Comparison of ENCODE assay signal across 1 cellular context in the genomic region with DNA sequence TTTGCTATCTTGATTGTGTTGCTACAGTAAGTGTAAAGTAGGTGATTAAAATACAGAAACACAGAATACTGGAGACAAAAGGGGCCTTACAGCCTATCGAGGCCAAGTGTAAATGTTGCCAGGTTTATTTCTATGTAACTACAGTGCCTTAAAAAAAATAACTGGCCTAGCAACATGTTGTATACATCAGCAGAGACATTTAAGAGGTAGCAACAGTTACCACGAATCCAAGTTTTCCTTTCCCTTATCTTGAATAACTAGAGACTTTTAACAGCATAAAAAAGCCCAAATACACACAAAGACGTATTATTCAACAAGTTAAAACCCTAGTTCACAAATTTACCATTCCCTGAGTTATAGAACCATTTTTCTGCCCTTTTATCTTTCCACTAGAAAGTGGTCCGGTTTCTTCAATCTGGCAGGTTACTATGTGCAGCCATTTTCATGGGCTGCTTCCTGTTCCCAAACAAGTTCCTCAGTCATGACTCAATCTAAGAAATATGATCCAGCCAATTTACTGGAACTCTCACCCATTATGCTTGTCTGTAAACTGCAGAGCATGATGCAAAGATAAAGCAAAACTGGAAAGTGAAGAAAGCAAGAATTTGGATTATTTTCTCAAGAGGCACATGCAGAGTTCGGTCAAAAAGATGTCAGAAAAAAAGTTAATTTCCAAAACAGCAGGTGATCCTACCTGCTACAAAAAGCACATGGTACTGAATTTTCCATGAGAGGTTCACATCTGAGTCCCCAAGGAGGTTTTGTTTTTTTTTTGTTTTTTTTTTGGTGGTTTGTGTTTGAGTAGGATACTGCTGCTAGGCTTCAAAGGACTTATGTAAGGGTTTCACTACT.
TF ChIP-seq lines count a peak whose summit lies in the region.

No MANE protein-coding gene starts in this region.

TF ChIP-seq in K562, 482 proteins besides CTCF, POLR2A, EP300 and RAD21 (continued from another document and continues in another):
- TF ChIP-seq, protein P1, sequence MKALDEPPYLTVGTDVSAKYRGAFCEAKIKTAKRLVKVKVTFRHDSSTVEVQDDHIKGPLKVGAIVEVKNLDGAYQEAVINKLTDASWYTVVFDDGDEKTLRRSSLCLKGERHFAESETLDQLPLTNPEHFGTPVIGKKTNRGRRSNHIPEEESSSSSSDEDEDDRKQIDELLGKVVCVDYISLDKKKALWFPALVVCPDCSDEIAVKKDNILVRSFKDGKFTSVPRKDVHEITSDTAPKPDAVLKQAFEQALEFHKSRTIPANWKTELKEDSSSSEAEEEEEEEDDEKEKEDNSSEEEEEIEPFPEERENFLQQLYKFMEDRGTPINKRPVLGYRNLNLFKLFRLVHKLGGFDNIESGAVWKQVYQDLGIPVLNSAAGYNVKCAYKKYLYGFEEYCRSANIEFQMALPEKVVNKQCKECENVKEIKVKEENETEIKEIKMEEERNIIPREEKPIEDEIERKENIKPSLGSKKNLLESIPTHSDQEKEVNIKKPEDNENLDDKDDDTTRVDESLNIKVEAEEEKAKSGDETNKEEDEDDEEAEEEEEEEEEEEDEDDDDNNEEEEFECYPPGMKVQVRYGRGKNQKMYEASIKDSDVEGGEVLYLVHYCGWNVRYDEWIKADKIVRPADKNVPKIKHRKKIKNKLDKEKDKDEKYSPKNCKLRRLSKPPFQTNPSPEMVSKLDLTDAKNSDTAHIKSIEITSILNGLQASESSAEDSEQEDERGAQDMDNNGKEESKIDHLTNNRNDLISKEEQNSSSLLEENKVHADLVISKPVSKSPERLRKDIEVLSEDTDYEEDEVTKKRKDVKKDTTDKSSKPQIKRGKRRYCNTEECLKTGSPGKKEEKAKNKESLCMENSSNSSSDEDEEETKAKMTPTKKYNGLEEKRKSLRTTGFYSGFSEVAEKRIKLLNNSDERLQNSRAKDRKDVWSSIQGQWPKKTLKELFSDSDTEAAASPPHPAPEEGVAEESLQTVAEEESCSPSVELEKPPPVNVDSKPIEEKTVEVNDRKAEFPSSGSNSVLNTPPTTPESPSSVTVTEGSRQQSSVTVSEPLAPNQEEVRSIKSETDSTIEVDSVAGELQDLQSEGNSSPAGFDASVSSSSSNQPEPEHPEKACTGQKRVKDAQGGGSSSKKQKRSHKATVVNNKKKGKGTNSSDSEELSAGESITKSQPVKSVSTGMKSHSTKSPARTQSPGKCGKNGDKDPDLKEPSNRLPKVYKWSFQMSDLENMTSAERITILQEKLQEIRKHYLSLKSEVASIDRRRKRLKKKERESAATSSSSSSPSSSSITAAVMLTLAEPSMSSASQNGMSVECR (CRISPR knock-in tag; IDR thresholded peaks at IDR 0.05) = no peak
- TF ChIP-seq ZFP1 (CRISPR knock-in tag; IDR thresholded peaks at IDR 0.05) = no peak
- no peak; the same call in 1 of the 2 replicates for TF ChIP-seq MEF2D (tag; conservative IDR thresholded peaks at IDR 0.05; ENCODE audit: low read depth)
- peak; percentile 48 to 70 for TF ChIP-seq FOXK2 (conservative IDR thresholded peaks at IDR 0.05 in 1 of 2, IDR thresholded peaks at IDR 0.05 in 1 of 2; ENCODE audit: low read depth in 2 of 2)
- no peak for TF ChIP-seq NUFIP1 (IDR thresholded peaks at IDR 0.05; ENCODE audit: partially characterized antibody)
- TF ChIP-seq MAFG (tag; conservative IDR thresholded peaks at IDR 0.05) = no peak; the same call in 1 of the 2 replicates
- TF ChIP-seq, protein P2, sequence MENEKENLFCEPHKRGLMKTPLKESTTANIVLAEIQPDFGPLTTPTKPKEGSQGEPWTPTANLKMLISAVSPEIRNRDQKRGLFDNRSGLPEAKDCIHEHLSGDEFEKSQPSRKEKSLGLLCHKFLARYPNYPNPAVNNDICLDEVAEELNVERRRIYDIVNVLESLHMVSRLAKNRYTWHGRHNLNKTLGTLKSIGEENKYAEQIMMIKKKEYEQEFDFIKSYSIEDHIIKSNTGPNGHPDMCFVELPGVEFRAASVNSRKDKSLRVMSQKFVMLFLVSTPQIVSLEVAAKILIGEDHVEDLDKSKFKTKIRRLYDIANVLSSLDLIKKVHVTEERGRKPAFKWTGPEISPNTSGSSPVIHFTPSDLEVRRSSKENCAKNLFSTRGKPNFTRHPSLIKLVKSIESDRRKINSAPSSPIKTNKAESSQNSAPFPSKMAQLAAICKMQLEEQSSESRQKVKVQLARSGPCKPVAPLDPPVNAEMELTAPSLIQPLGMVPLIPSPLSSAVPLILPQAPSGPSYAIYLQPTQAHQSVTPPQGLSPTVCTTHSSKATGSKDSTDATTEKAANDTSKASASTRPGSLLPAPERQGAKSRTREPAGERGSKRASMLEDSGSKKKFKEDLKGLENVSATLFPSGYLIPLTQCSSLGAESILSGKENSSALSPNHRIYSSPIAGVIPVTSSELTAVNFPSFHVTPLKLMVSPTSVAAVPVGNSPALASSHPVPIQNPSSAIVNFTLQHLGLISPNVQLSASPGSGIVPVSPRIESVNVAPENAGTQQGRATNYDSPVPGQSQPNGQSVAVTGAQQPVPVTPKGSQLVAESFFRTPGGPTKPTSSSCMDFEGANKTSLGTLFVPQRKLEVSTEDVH (IDR thresholded peaks at IDR 0.05; ENCODE audit: low read depth, partially characterized antibody) = peak; percentile 32
- TF ChIP-seq RBM39 (optimal IDR thresholded peaks at IDR 0.05; ENCODE audit: low read depth, low read length) = no peak
- TF ChIP-seq RBM22 (IDR thresholded peaks at IDR 0.05; ENCODE audit: low read depth, low read length, poor library complexity, severe bottlenecking) = no peak
- no peak for TF ChIP-seq ZNF140 (CRISPR knock-in tag; IDR thresholded peaks at IDR 0.05)
- TF ChIP-seq, protein P3, sequence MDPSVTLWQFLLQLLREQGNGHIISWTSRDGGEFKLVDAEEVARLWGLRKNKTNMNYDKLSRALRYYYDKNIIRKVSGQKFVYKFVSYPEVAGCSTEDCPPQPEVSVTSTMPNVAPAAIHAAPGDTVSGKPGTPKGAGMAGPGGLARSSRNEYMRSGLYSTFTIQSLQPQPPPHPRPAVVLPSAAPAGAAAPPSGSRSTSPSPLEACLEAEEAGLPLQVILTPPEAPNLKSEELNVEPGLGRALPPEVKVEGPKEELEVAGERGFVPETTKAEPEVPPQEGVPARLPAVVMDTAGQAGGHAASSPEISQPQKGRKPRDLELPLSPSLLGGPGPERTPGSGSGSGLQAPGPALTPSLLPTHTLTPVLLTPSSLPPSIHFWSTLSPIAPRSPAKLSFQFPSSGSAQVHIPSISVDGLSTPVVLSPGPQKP (CRISPR knock-in tag; IDR thresholded peaks at IDR 0.05) = no peak
- no peak for TF ChIP-seq TSC22D4 (tag; IDR thresholded peaks at IDR 0.05)
- TF ChIP-seq MYBL2 (IDR thresholded peaks at IDR 0.05; ENCODE audit: low read depth) = no peak
- TF ChIP-seq MYBL2 (CRISPR knock-in tag; IDR thresholded peaks at IDR 0.05; ENCODE audit: borderline replicate concordance) = no peak
- TF ChIP-seq, protein P4, sequence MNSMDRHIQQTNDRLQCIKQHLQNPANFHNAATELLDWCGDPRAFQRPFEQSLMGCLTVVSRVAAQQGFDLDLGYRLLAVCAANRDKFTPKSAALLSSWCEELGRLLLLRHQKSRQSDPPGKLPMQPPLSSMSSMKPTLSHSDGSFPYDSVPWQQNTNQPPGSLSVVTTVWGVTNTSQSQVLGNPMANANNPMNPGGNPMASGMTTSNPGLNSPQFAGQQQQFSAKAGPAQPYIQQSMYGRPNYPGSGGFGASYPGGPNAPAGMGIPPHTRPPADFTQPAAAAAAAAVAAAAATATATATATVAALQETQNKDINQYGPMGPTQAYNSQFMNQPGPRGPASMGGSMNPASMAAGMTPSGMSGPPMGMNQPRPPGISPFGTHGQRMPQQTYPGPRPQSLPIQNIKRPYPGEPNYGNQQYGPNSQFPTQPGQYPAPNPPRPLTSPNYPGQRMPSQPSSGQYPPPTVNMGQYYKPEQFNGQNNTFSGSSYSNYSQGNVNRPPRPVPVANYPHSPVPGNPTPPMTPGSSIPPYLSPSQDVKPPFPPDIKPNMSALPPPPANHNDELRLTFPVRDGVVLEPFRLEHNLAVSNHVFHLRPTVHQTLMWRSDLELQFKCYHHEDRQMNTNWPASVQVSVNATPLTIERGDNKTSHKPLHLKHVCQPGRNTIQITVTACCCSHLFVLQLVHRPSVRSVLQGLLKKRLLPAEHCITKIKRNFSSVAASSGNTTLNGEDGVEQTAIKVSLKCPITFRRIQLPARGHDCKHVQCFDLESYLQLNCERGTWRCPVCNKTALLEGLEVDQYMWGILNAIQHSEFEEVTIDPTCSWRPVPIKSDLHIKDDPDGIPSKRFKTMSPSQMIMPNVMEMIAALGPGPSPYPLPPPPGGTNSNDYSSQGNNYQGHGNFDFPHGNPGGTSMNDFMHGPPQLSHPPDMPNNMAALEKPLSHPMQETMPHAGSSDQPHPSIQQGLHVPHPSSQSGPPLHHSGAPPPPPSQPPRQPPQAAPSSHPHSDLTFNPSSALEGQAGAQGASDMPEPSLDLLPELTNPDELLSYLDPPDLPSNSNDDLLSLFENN (IDR thresholded peaks at IDR 0.05; ENCODE audit: low read depth in 2 of 2, low read length in 2 of 2) = no peak
- TF ChIP-seq, protein P5, sequence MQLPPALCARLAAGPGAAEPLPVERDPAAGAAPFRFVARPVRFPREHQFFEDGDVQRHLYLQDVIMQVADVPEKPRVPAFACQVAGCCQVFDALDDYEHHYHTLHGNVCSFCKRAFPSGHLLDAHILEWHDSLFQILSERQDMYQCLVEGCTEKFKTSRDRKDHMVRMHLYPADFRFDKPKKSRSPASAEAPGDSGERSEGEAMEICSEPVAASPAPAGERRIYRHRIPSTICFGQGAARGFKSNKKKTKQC (CRISPR knock-in tag; IDR thresholded peaks at IDR 0.05) = no peak
- peak; percentile 65 for TF ChIP-seq NCOA1 (IDR thresholded peaks at IDR 0.05; ENCODE audit: low read depth)
- TF ChIP-seq BMI1 (IDR thresholded peaks at IDR 0.05; ENCODE audit: low read length) = no peak
- TF ChIP-seq, protein P6, sequence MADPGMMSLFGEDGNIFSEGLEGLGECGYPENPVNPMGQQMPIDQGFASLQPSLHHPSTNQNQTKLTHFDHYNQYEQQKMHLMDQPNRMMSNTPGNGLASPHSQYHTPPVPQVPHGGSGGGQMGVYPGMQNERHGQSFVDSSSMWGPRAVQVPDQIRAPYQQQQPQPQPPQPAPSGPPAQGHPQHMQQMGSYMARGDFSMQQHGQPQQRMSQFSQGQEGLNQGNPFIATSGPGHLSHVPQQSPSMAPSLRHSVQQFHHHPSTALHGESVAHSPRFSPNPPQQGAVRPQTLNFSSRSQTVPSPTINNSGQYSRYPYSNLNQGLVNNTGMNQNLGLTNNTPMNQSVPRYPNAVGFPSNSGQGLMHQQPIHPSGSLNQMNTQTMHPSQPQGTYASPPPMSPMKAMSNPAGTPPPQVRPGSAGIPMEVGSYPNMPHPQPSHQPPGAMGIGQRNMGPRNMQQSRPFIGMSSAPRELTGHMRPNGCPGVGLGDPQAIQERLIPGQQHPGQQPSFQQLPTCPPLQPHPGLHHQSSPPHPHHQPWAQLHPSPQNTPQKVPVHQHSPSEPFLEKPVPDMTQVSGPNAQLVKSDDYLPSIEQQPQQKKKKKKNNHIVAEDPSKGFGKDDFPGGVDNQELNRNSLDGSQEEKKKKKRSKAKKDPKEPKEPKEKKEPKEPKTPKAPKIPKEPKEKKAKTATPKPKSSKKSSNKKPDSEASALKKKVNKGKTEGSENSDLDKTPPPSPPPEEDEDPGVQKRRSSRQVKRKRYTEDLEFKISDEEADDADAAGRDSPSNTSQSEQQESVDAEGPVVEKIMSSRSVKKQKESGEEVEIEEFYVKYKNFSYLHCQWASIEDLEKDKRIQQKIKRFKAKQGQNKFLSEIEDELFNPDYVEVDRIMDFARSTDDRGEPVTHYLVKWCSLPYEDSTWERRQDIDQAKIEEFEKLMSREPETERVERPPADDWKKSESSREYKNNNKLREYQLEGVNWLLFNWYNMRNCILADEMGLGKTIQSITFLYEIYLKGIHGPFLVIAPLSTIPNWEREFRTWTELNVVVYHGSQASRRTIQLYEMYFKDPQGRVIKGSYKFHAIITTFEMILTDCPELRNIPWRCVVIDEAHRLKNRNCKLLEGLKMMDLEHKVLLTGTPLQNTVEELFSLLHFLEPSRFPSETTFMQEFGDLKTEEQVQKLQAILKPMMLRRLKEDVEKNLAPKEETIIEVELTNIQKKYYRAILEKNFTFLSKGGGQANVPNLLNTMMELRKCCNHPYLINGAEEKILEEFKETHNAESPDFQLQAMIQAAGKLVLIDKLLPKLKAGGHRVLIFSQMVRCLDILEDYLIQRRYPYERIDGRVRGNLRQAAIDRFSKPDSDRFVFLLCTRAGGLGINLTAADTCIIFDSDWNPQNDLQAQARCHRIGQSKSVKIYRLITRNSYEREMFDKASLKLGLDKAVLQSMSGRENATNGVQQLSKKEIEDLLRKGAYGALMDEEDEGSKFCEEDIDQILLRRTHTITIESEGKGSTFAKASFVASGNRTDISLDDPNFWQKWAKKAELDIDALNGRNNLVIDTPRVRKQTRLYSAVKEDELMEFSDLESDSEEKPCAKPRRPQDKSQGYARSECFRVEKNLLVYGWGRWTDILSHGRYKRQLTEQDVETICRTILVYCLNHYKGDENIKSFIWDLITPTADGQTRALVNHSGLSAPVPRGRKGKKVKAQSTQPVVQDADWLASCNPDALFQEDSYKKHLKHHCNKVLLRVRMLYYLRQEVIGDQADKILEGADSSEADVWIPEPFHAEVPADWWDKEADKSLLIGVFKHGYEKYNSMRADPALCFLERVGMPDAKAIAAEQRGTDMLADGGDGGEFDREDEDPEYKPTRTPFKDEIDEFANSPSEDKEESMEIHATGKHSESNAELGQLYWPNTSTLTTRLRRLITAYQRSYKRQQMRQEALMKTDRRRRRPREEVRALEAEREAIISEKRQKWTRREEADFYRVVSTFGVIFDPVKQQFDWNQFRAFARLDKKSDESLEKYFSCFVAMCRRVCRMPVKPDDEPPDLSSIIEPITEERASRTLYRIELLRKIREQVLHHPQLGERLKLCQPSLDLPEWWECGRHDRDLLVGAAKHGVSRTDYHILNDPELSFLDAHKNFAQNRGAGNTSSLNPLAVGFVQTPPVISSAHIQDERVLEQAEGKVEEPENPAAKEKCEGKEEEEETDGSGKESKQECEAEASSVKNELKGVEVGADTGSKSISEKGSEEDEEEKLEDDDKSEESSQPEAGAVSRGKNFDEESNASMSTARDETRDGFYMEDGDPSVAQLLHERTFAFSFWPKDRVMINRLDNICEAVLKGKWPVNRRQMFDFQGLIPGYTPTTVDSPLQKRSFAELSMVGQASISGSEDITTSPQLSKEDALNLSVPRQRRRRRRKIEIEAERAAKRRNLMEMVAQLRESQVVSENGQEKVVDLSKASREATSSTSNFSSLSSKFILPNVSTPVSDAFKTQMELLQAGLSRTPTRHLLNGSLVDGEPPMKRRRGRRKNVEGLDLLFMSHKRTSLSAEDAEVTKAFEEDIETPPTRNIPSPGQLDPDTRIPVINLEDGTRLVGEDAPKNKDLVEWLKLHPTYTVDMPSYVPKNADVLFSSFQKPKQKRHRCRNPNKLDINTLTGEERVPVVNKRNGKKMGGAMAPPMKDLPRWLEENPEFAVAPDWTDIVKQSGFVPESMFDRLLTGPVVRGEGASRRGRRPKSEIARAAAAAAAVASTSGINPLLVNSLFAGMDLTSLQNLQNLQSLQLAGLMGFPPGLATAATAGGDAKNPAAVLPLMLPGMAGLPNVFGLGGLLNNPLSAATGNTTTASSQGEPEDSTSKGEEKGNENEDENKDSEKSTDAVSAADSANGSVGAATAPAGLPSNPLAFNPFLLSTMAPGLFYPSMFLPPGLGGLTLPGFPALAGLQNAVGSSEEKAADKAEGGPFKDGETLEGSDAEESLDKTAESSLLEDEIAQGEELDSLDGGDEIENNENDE (IDR thresholded peaks at IDR 0.05; ENCODE audit: low read depth, low read length) = no peak
- TF ChIP-seq NR2C1 (IDR thresholded peaks at IDR 0.05) = no peak
- TF ChIP-seq NR2C1 (tag; IDR thresholded peaks at IDR 0.05) = peak; percentile 56
- no peak for TF ChIP-seq CBFB (CRISPR knock-in tag; IDR thresholded peaks at IDR 0.05)
- no peak for TF ChIP-seq ZNF75A (CRISPR knock-in tag; IDR thresholded peaks at IDR 0.05)
- TF ChIP-seq CHCHD3 (CRISPR knock-in tag; IDR thresholded peaks at IDR 0.05) = no peak
